ENCODE assay signal across 20 cellular contexts in genomic region chr9:125822902-125823301, GRCh38.
DNase-seq lines count a peak whose midpoint lies in the region; ATAC-seq and TF ChIP-seq lines count a peak whose summit lies in the region.
"Had no signal": no experiment of that assay in that cellular context is flagged by ENCODE, and none has a peak within 500 bp of the region (broad histone marks: within the 10 kb centered on the region; RNA-seq: fewer than 3 reads in every experiment).

No MANE protein-coding gene starts in this region.

- H3K4me2 ChIP-seq in KMS-11: peak overlapping the region; percentile 98
- H3K4me2 ChIP-seq: PC-9 had no signal

- H3K9me3 ChIP-seq in CD8-positive, alpha-beta T cell (ENCODE audit: low read length): no peaks in the 10 kb centered on the region
- H3K9me3 ChIP-seq in tibial artery: no peaks in the 10 kb centered on the region
- H3K9me3 ChIP-seq: gastrocnemius medialis, ovary, right lobe of liver had no signal

- peaks cover 48% of the 10 kb centered on the region for H3K4me1 Mint-ChIP-seq in CD8-positive, alpha-beta T cell (ENCODE audit: low read depth)
- peaks cover 5% of the 10 kb centered on the region for H3K4me1 Mint-ChIP-seq in WTC11
- H3K4me1 Mint-ChIP-seq in naive B cell: peaks cover 9 to 39% (median 15%) of the 10 kb centered on the region in 3 donors

- no peaks in the 10 kb centered on the region for H3K27me3 Mint-ChIP-seq in CD8-positive, alpha-beta T cell (ENCODE audit: low read depth)
- H3K27me3 Mint-ChIP-seq in WTC11 (ENCODE audit: low read depth): no peaks in the 10 kb centered on the region
- H3K27me3 Mint-ChIP-seq in naive B cell: no peaks in the 10 kb centered on the region

- DNase-seq in CD8-positive, alpha-beta T cell: no peak
- DNase-seq in WTC11 (ENCODE audit: low spot score) (no peak), naive B cell (no peak), amniotic stem cell (lab: John Stamatoyannopoulos, UW) (no peak), tibial artery (no peak), omental fat pad (ENCODE audit: low spot score) (no peak)
- DNase-seq: activated CD4-positive, alpha-beta T cell treated with anti-CD3 and anti-CD28 coated beads, Interleukin-2, amount 50 U/mL, for 48 hours; activated T-cell treated with anti-CD3 and anti-CD28 coated beads for 4 hours; erythroblast; gastrocnemius medialis; NCI-H1436; NCI-H2171 treated with DMSO at 0.1 percent for 48 hours; NCI-H774; ovary; PC-9; right lobe of liver; WERI-Rb-1 had no signal

- no peak overlapping the region for H3K4me3 ChIP-seq in CD8-positive, alpha-beta T cell (ENCODE audit: low read depth, low read length)
- no peak overlapping the region for H3K4me3 ChIP-seq in KMS-11 (IDR thresholded peaks at IDR 0.05; ENCODE audit: insufficient read depth, low read depth, low read length)
- H3K4me3 ChIP-seq in tibial artery: no peak overlapping the region
- H3K4me3 ChIP-seq: lung, ovary, PC-9, right lobe of liver had no signal

- H3K27me3 ChIP-seq in CD8-positive, alpha-beta T cell (ENCODE audit: insufficient read depth, low read length): no peaks in the 10 kb centered on the region
- H3K27me3 ChIP-seq in KMS-11 (ENCODE audit: insufficient read depth, low read depth) (no peaks in the 10 kb centered on the region), tibial artery (no peaks in the 10 kb centered on the region)
- H3K27me3 ChIP-seq: gastrocnemius medialis, ovary, right lobe of liver had no signal

- H3K4me3 Mint-ChIP-seq in CD8-positive, alpha-beta T cell: peak overlapping the region; percentile 15
- H3K4me3 Mint-ChIP-seq in WTC11: no peak overlapping the region
- peak overlapping the region in 5 of 8 donors; percentile 42 to 90 (median 56) for H3K4me3 Mint-ChIP-seq in naive B cell

- H3K79me2 ChIP-seq in KMS-11 (ENCODE audit: insufficient read depth, low read depth): peaks cover 91% of the 10 kb centered on the region

- peaks cover 16% of the 10 kb centered on the region; the same call in 1 of the 2 replicates for H4K20me1 ChIP-seq in KMS-11 (ENCODE audit: insufficient read depth)

- H3K9ac ChIP-seq in KMS-11: peak overlapping the region; percentile 62; the same call in 1 of the 2 replicates

- intact Hi-C loops in CD8-positive, alpha-beta T cell (cut with DNase I, micrococcal nuclease): loop anchor here in 1 of 2 experiments (5.0 kb wide), 1 partner anchor 116 kb away; the partner anchor contains the start of gene MAPKAP1
- intact Hi-C loops in tibial artery (cut with DNase I; ENCODE audit: low total_unique reads): no loop called here

- no peaks in the 10 kb centered on the region for H3K36me3 ChIP-seq in CD8-positive, alpha-beta T cell (ENCODE audit: insufficient read depth, low read length)
- H3K36me3 ChIP-seq in KMS-11 (ENCODE audit: insufficient read depth): no peaks in the 10 kb centered on the region
- no peaks in the 10 kb centered on the region for H3K36me3 ChIP-seq in tibial artery
- H3K36me3 ChIP-seq: gastrocnemius medialis, ovary, right lobe of liver, WERI-Rb-1 had no signal

- no peak for TF ChIP-seq CTCF in CD8-positive, alpha-beta T cell (IDR thresholded peaks at IDR 0.05)
- TF ChIP-seq CTCF in KMS-11 (conservative IDR thresholded peaks at IDR 0.05; ENCODE audit: low read depth, low read length) (no peak), WTC11 (IDR thresholded peaks at IDR 0.05) (no peak), tibial artery (IDR thresholded peaks at IDR 0.05) (no peak), omental fat pad (IDR thresholded peaks at IDR 0.05) (no peak)

- no peaks in the 10 kb centered on the region for H3K36me3 Mint-ChIP-seq in CD8-positive, alpha-beta T cell
- H3K36me3 Mint-ChIP-seq in WTC11 (no peaks in the 10 kb centered on the region), naive B cell (no peaks in the 10 kb centered on the region)

- POLR2A ChIA-PET in CD8-positive, alpha-beta T cell (lab: Charles Lee): interaction anchor here (1.4 kb wide), 1 partner anchor 77 kb away, joined by 5 read pairs; no protein-coding TSS in a partner anchor
- POLR2A ChIA-PET in WTC11 (lab: Charles Lee): no interaction called here

- no peak overlapping the region for H3K27ac ChIP-seq in CD8-positive, alpha-beta T cell (ENCODE audit: low read depth, low read length)
- H3K27ac ChIP-seq in KMS-11 (peak overlapping the region; percentile 90), tibial artery (no peak overlapping the region)
- H3K27ac ChIP-seq: gastrocnemius medialis, ovary, PC-9, right lobe of liver, WERI-Rb-1 had no signal

- H3K9me3 Mint-ChIP-seq in CD8-positive, alpha-beta T cell: no peaks in the 10 kb centered on the region
- H3K9me3 Mint-ChIP-seq in WTC11 (no peaks in the 10 kb centered on the region), naive B cell (no peaks in the 10 kb centered on the region)

- CTCF ChIA-PET in CD8-positive, alpha-beta T cell (lab: Charles Lee): interaction anchor here (1.8 kb wide), 1 partner anchor 9 kb away, joined by 6 read pairs; no protein-coding TSS in a partner anchor
- CTCF ChIA-PET in WTC11 (lab: Charles Lee): no interaction called here

- peaks cover 21% of the 10 kb centered on the region for H3K4me1 ChIP-seq in CD8-positive, alpha-beta T cell (ENCODE audit: insufficient read depth, low read length)
- H3K4me1 ChIP-seq in KMS-11 (ENCODE audit: low read depth, poor library complexity, severe bottlenecking) (peaks cover 91% of the 10 kb centered on the region), tibial artery (peaks cover 0 to 7% (median 0%) of the 10 kb centered on the region in 4 donors)

- H2AFZ ChIP-seq in KMS-11 (ENCODE audit: low read depth): no peak overlapping the region
- H2AFZ ChIP-seq: PC-9 had no signal

- H3K27ac Mint-ChIP-seq in CD8-positive, alpha-beta T cell: no peak overlapping the region
- H3K27ac Mint-ChIP-seq in WTC11: peak overlapping the region; percentile 90; the same call in 1 of the 2 replicates
- H3K27ac Mint-ChIP-seq in naive B cell: peak overlapping the region in 4 of 6 donors; percentile 70 to 93 (median 84)

- ATAC-seq in CD8-positive, alpha-beta T cell: no peak
- ATAC-seq in WTC11 (no peak), naive B cell (ENCODE audit: low read depth in 2 of 2) (no peak), GM18519 (IDR thresholded peaks at IDR 0.05; ENCODE audit: low FRiP score, unreplicated experiment) (no peak), omental fat pad (ENCODE audit: low FRiP score) (no peak)
- ATAC-seq: gastrocnemius medialis had no signal

TF ChIP-seq in WTC11, 78 proteins besides CTCF, POLR2A, EP300 and RAD21:
- TF ChIP-seq ZNF671 (CRISPR knock-in tag; IDR thresholded peaks at IDR 0.05) (no peak), ZNF317 (CRISPR knock-in tag; IDR thresholded peaks at IDR 0.05; ENCODE audit: borderline replicate concordance, low read depth) (no peak), SP1 (CRISPR knock-in tag; conservative IDR thresholded peaks at IDR 0.05) (no peak), HMGA2 (CRISPR knock-in tag; IDR thresholded peaks at IDR 0.05) (no peak), TCF7 (CRISPR knock-in tag; IDR thresholded peaks at IDR 0.05; ENCODE audit: low read depth) (no peak)
